19 cellular contexts compared by ENCODE assay signal in genomic region chr9:108665856-108666784, GRCh38.
DNase-seq lines count a peak whose midpoint lies in the region; ATAC-seq, FAIRE-seq and TF ChIP-seq lines count a peak whose summit lies in the region.
"Had no signal": no experiment of that assay in that cellular context is flagged by ENCODE, and none has a peak within 500 bp of the region (broad histone marks: within the 10 kb centered on the region; RNA-seq: fewer than 3 reads in every experiment).

No MANE protein-coding gene starts in this region.

- peak; percentile 83 for FAIRE-seq in bronchial epithelial cell (lab: Jason Lieb, UNC)
- FAIRE-seq: GM19239 had no signal

- TF ChIP-seq POLR2A in prostate gland (IDR thresholded peaks at IDR 0.05), result no peak

- H3K27ac ChIP-seq in hepatocyte (peak overlapping the region; percentile 71), WERI-Rb-1 (no peak overlapping the region), prostate gland (no peak overlapping the region)
- H3K27ac ChIP-seq: thyroid gland had no signal

- no peak overlapping the region for H2AFZ ChIP-seq in hepatocyte

- H3K27me3 ChIP-seq in bronchial epithelial cell (ENCODE audit: control insufficient read depth, insufficient read depth, low read length) (no peaks in the 10 kb centered on the region), hepatocyte (no peaks in the 10 kb centered on the region), WERI-Rb-1 (ENCODE audit: insufficient read depth, low read depth, severe bottlenecking) (no peaks in the 10 kb centered on the region), prostate gland (replicated peaks; ENCODE audit: insufficient read depth) (no peaks in the 10 kb centered on the region)
- H3K27me3 ChIP-seq: thyroid gland had no signal

- H3K4me1 ChIP-seq in hepatocyte (ENCODE audit: insufficient read depth) (peaks cover 16% of the 10 kb centered on the region), prostate gland (replicated peaks) (no peaks in the 10 kb centered on the region)
- H3K4me1 ChIP-seq: Caco-2 had no signal

- H3K9me2 ChIP-seq in hepatocyte (replicated peaks; ENCODE audit: insufficient read depth), result no peaks in the 10 kb centered on the region

- peak; percentile 54 for DNase-seq in AG08395 (ENCODE audit: low spot score)
- DNase-seq in HCEC 1CT, result peak; percentile 22
- peak; percentile 84 for DNase-seq in bronchial epithelial cell (ENCODE audit: low read depth)
- DNase-seq in hepatocyte (ENCODE audit: low spot score), result peak; percentile 30
- no peak for DNase-seq in NCI-H2081 (lab: John Stamatoyannopoulos, UW)
- no peak for DNase-seq in WERI-Rb-1
- DNase-seq in prostate gland (ENCODE audit: low spot score), result no peak
- DNase-seq: ACHN; activated CD8-positive, alpha-beta T cell treated with anti-CD3 and anti-CD28 coated beads, Interleukin-2, amount 10 ng/mL, durations not matched to agents 7 days and 5 days; activated T-cell treated with anti-CD3 and anti-CD28 coated beads, Interleukin-2, amount 50 U/mL, for 4 hours; NCI-H1092; NCI-H510A; Right ventricle myocardium superior; thyroid gland had no signal

- no peaks in the 10 kb centered on the region for H3K9me3 ChIP-seq in hepatocyte (ENCODE audit: low read depth)
- no peaks in the 10 kb centered on the region for H3K9me3 ChIP-seq in WERI-Rb-1 (ENCODE audit: severe bottlenecking)
- H3K9me3 ChIP-seq in prostate gland, result no peaks in the 10 kb centered on the region
- H3K9me3 ChIP-seq: Caco-2, thyroid gland had no signal

- H3K4me2 ChIP-seq in hepatocyte, result no peak overlapping the region

- H3K79me2 ChIP-seq in hepatocyte, result no peaks in the 10 kb centered on the region

- no peaks in the 10 kb centered on the region for H4K20me1 ChIP-seq in hepatocyte (ENCODE audit: insufficient read depth, poor library complexity, severe bottlenecking)

- ATAC-seq in GM21528 (IDR thresholded peaks at IDR 0.05; ENCODE audit: low FRiP score, unreplicated experiment), result no peak
- ATAC-seq: activated CD8-positive, alpha-beta T cell treated with anti-CD3 and anti-CD28 coated beads, Interleukin-2, amount 10 ng/mL, durations not matched to agents 7 days and 5 days; activated T-cell treated with anti-CD3 and anti-CD28 coated beads, Interleukin-2, amount 50 U/mL, for 4 hours; HCT116; WTC11 had no signal

- TF ChIP-seq CTCF in bronchial epithelial cell (IDR thresholded peaks at IDR 0.05; ENCODE audit: insufficient read depth, low read length, severe bottlenecking) (no peak), hepatocyte (IDR thresholded peaks at IDR 0.05; ENCODE audit: poor library complexity) (no peak), WERI-Rb-1 (IDR thresholded peaks at IDR 0.05; ENCODE audit: low read depth, low read length) (no peak), prostate gland (IDR thresholded peaks at IDR 0.05) (no peak)

- H3K4me3 ChIP-seq in bronchial epithelial cell (ENCODE audit: low read depth, low read length) (no peak overlapping the region), hepatocyte (no peak overlapping the region), WERI-Rb-1 (ENCODE audit: low read depth, low read length) (no peak overlapping the region), prostate gland (no peak overlapping the region)
- H3K4me3 ChIP-seq: thyroid gland had no signal

- intact Hi-C loops in prostate gland (cut with DNase I), result no loop called here

- WGBS in hepatocyte (ENCODE audit: low lambda C conversion rate, missing lambda C conversion rate), result 73% methylated on average over 6 of the region's 6 CpGs
- 83% methylated on average over 6 of the region's 6 CpGs for WGBS in prostate gland

- H3K36me3 ChIP-seq in bronchial epithelial cell (ENCODE audit: control insufficient read depth, insufficient read depth, low read length), result no peaks in the 10 kb centered on the region
- H3K36me3 ChIP-seq in hepatocyte (replicated peaks; ENCODE audit: insufficient read depth, low read depth), result no peaks in the 10 kb centered on the region
- H3K36me3 ChIP-seq in WERI-Rb-1, result peaks cover 42% of the 10 kb centered on the region
- H3K36me3 ChIP-seq in prostate gland, result no peaks in the 10 kb centered on the region
- H3K36me3 ChIP-seq: thyroid gland had no signal

Comparison
In these comparisons a context has a peak if more than half of its experiments do, and no peak if none do; other contexts are left out.
1. DNase-seq: peak in AG08395 (single experiment), HCEC 1CT (single experiment), bronchial epithelial cell (single experiment) and hepatocyte (single experiment); none in NCI-H2081 (0 of 2), WERI-Rb-1 (single experiment) and prostate gland (single experiment).